14 cellular contexts compared by ENCODE assay signal in the genomic region with DNA sequence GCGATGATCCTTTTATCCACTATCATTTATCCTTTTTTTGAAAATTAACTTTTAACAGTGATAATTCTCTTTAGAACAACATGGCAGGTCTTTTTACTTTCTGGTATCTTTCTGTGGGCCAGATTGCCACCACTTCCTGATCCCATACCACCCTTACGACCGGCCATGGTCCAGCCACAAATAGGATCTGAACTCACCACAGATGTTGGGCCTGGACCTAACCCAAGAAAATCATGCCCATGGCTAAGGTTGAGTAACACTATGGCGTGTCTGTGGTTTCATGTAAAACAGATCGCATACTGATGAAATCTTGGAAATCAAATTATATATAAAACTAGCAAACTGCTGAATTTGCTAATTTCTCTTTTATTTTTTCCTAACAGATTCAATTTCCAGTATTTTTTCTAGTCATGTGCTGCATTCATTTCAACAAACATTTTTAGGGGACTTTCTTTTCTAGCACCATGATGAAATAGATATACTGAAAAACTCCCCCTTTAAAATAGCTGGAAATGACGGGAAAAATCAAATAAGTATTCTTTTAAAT.
DNase-seq lines count a peak whose midpoint lies in the region; ATAC-seq and TF ChIP-seq lines count a peak whose summit lies in the region.
"Had no signal": no experiment of that assay in that cellular context is flagged by ENCODE, and none has a peak within 500 bp of the region (broad histone marks: within the 10 kb centered on the region; RNA-seq: fewer than 3 reads in every experiment).

No MANE protein-coding gene starts in this region.

- H3K27ac ChIP-seq in heart right ventricle: no peak overlapping the region
- H3K27ac ChIP-seq in adrenal gland: no peak overlapping the region
- H3K27ac ChIP-seq in CD8-positive, alpha-beta memory T cell (ENCODE audit: low read depth, low read length): no peak overlapping the region
- H3K27ac ChIP-seq: Peyer's patch, spleen had no signal

- no peaks in the 10 kb centered on the region for H3K9me3 Mint-ChIP-seq in CD8-positive, alpha-beta memory T cell
- H3K9me3 Mint-ChIP-seq: stimulated activated effector memory CD8-positive, alpha-beta T cell treated with anti-CD3 and anti-CD28 coated beads, Interleukin-12 subunit alpha, Interleukin-12 subunit beta, amount 100 ng/mL, for 72 hours had no signal

- no peak for TF ChIP-seq POLR2A in adrenal gland (IDR thresholded peaks at IDR 0.05)

- no peaks in the 10 kb centered on the region for H3K36me3 ChIP-seq in heart right ventricle
- no peaks in the 10 kb centered on the region for H3K36me3 ChIP-seq in adrenal gland (replicated peaks in 1 of 2)
- no peaks in the 10 kb centered on the region for H3K36me3 ChIP-seq in CD8-positive, alpha-beta memory T cell (ENCODE audit: insufficient read depth, low read length)
- H3K36me3 ChIP-seq: Peyer's patch, spleen had no signal

- TF ChIP-seq CTCF in heart right ventricle (IDR thresholded peaks at IDR 0.05) (no peak), adrenal gland (IDR thresholded peaks at IDR 0.05) (no peak)

- H3K4me1 ChIP-seq in heart right ventricle (no peaks in the 10 kb centered on the region), adrenal gland (replicated peaks in 1 of 2) (no peaks in the 10 kb centered on the region)
- no peaks in the 10 kb centered on the region for H3K4me1 ChIP-seq in CD8-positive, alpha-beta memory T cell (ENCODE audit: insufficient read depth, low read length)
- H3K4me1 ChIP-seq: Peyer's patch, spleen had no signal

- ATAC-seq in heart right ventricle (peak in 6 of 8 donors; percentile 28 to 67 (median 50)), HG03439 (IDR thresholded peaks at IDR 0.05; ENCODE audit: unreplicated experiment) (no peak), GM18858 (IDR thresholded peaks at IDR 0.05; ENCODE audit: unreplicated experiment) (no peak)
- ATAC-seq: stimulated activated effector memory CD8-positive, alpha-beta T cell treated with anti-CD3 and anti-CD28 coated beads, Interleukin-12 subunit alpha, Interleukin-12 subunit beta, amount 100 ng/mL, for 72 hours had no signal

- H3K4me3 Mint-ChIP-seq in CD8-positive, alpha-beta memory T cell: no peak overlapping the region
- H3K4me3 Mint-ChIP-seq: activated naive CD8-positive, alpha-beta T cell treated with anti-CD3 and anti-CD28 coated beads for 36 hours; B cell; stimulated activated effector memory CD8-positive, alpha-beta T cell treated with anti-CD3 and anti-CD28 coated beads, Interleukin-12 subunit alpha, Interleukin-12 subunit beta, amount 100 ng/mL, for 72 hours had no signal

- H3K9me3 ChIP-seq in heart right ventricle (peaks cover 0 to 6% (median 0%) of the 10 kb centered on the region in 11 donors), adrenal gland (replicated peaks in 1 of 3) (no peaks in the 10 kb centered on the region)
- H3K9me3 ChIP-seq in CD8-positive, alpha-beta memory T cell (ENCODE audit: low read length): no peaks in the 10 kb centered on the region
- H3K9me3 ChIP-seq: Peyer's patch, spleen had no signal

- no peaks in the 10 kb centered on the region for H3K36me3 Mint-ChIP-seq in CD8-positive, alpha-beta memory T cell
- H3K36me3 Mint-ChIP-seq: activated naive CD8-positive, alpha-beta T cell treated with anti-CD3 and anti-CD28 coated beads for 36 hours; stimulated activated effector memory CD8-positive, alpha-beta T cell treated with anti-CD3 and anti-CD28 coated beads, Interleukin-12 subunit alpha, Interleukin-12 subunit beta, amount 100 ng/mL, for 72 hours had no signal

- intact Hi-C loops in heart right ventricle (cut with DNase I) (no loop called here), cardiac septum (cut with DNase I) (no loop called here), adrenal gland (cut with DNase I) (no loop called here), head of caudate nucleus (cut with DNase I) (no loop called here)

- POLR2A ChIA-PET in CD8-positive, alpha-beta memory T cell (lab: Charles Lee): no interaction called here

- H3K4me1 Mint-ChIP-seq in CD8-positive, alpha-beta memory T cell: no peaks in the 10 kb centered on the region
- H3K4me1 Mint-ChIP-seq: activated naive CD8-positive, alpha-beta T cell treated with anti-CD3 and anti-CD28 coated beads for 36 hours; B cell; stimulated activated effector memory CD8-positive, alpha-beta T cell treated with anti-CD3 and anti-CD28 coated beads, Interleukin-12 subunit alpha, Interleukin-12 subunit beta, amount 100 ng/mL, for 72 hours had no signal

- H3K27me3 ChIP-seq in heart right ventricle: peaks cover 0 to 7% (median 0%) of the 10 kb centered on the region in 7 donors
- no peaks in the 10 kb centered on the region for H3K27me3 ChIP-seq in adrenal gland
- H3K27me3 ChIP-seq in CD8-positive, alpha-beta memory T cell (ENCODE audit: insufficient read depth, low read length, poor library complexity, severe bottlenecking): no peaks in the 10 kb centered on the region
- H3K27me3 ChIP-seq: Peyer's patch, spleen had no signal

- WGBS in heart right ventricle, 2 donors: 82 to 85% methylated on average over 6 of the region's 6 CpGs
- 74 to 86% (median 76%) methylated on average over 6 of the region's 6 CpGs for WGBS in adrenal gland, 4 donors

- no peak overlapping the region for H3K27ac Mint-ChIP-seq in CD8-positive, alpha-beta memory T cell
- H3K27ac Mint-ChIP-seq: activated naive CD8-positive, alpha-beta T cell treated with anti-CD3 and anti-CD28 coated beads for 36 hours; B cell; stimulated activated effector memory CD8-positive, alpha-beta T cell treated with anti-CD3 and anti-CD28 coated beads, Interleukin-12 subunit alpha, Interleukin-12 subunit beta, amount 100 ng/mL, for 72 hours had no signal

- CTCF ChIA-PET in CD8-positive, alpha-beta memory T cell (lab: Charles Lee): no interaction called here

- peak in 1 of 2 donors; percentile 18 for DNase-seq in heart right ventricle
- no peak for DNase-seq in cardiac septum (ENCODE audit: low spot score)
- peak; percentile 30 to 69 (median 44) for DNase-seq in adrenal gland
- peak in 32 of 42 donors; percentile 4 to 61 (median 22) for DNase-seq in head of caudate nucleus
- no peak for DNase-seq in central memory CD4-positive, alpha-beta T cell
- DNase-seq in CD8-positive, alpha-beta memory T cell: no peak
- DNase-seq: activated CD4-positive, alpha-beta T cell treated with anti-CD3 and anti-CD28 coated beads, Interleukin-2, amount 50 U/mL, for 1 hour; activated naive CD8-positive, alpha-beta T cell treated with anti-CD3 and anti-CD28 coated beads for 36 hours; spleen had no signal

- no peak overlapping the region for H3K4me3 ChIP-seq in heart right ventricle
- no peak overlapping the region for H3K4me3 ChIP-seq in adrenal gland
- H3K4me3 ChIP-seq in CD8-positive, alpha-beta memory T cell (ENCODE audit: low read length): no peak overlapping the region
- H3K4me3 ChIP-seq: Peyer's patch, spleen had no signal

- peaks cover 2 to 42% of the 10 kb centered on the region in 2 donors for H3K27me3 Mint-ChIP-seq in CD8-positive, alpha-beta memory T cell

Comparison
In these comparisons a context has a peak if more than half of its experiments do, and no peak if none do; other contexts are left out.
1. ATAC-seq: peak in heart right ventricle (6 of 8); none in HG03439 (single experiment) and GM18858 (single experiment).
2. DNase-seq: peak in adrenal gland (7 of 7) and head of caudate nucleus (32 of 42); none in cardiac septum (single experiment), central memory CD4-positive, alpha-beta T cell (single experiment) and CD8-positive, alpha-beta memory T cell (0 of 5).